In the genomic region with DNA sequence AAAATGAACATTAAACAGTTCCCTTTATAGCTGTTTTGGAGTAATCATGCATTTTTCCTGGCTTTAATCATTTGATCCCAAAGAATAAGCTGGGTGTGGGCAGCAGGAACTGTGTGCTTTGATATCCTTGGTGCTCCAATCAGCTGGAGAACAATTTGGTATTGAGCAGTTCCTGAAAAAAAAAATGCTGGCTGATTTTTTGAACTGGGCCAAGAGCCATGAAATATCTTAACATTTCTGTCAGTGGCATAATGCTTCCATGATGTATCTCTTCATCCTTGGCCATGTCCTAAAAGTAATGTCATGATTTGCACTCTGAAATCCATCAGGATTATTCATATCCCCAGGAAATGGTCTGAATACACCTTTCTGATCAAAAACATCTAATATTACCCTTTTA, we compare ENCODE assay signal across 6 cellular contexts.
"Had no signal": no experiment of that assay in that cellular context is flagged by ENCODE, and none has a peak within 500 bp of the region (broad histone marks: within the 10 kb centered on the region; RNA-seq: fewer than 3 reads in every experiment).

No MANE protein-coding gene starts in this region.

- H2AFZ ChIP-seq: GM23338 had no signal

- ATAC-seq: GM23338, HepG2 had no signal

- H3K4me3 ChIP-seq: GM23338 had no signal

- H3K27ac ChIP-seq: HL-60 had no signal

- H3K4me2 ChIP-seq: GM23338 had no signal

- DNase-seq: H9, HCEC 1CT, KBM-7 had no signal
